ENCODE assay signal across 1 cellular context in the genomic region with DNA sequence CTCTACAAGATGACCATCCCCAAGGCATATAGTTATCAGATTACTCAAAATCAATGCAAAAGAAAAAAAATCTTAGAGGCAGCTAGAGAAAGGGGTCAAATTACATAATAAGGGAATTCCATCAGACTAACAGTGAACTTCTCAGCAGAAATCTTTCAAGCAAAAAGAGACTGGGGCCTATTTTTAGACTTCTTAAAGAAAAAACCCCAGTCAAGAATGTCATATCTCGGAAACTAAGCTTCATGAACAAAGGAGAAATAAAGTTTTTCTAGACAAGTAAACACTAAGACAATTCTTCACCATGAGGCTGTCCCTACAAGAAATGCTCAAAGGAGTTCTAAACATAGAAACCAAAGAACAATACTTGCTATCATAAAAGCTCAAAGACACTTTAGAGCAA.
TF ChIP-seq lines count a peak whose summit lies in the region.

No MANE protein-coding gene starts in this region.

TF ChIP-seq in IMR-90, 13 proteins besides CTCF, POLR2A, EP300 and RAD21:
- TF ChIP-seq, protein P1, sequence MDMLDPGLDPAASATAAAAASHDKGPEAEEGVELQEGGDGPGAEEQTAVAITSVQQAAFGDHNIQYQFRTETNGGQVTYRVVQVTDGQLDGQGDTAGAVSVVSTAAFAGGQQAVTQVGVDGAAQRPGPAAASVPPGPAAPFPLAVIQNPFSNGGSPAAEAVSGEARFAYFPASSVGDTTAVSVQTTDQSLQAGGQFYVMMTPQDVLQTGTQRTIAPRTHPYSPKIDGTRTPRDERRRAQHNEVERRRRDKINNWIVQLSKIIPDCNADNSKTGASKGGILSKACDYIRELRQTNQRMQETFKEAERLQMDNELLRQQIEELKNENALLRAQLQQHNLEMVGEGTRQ (IDR thresholded peaks at IDR 0.05; ENCODE audit: low read depth, low read length): no peak
- TF ChIP-seq RFX5 (IDR thresholded peaks at IDR 0.05; ENCODE audit: low read depth, low read length): no peak
- no peak for TF ChIP-seq MXI1 (IDR thresholded peaks at IDR 0.05; ENCODE audit: borderline replicate concordance, low read depth, low read length)
